In the genomic region with DNA sequence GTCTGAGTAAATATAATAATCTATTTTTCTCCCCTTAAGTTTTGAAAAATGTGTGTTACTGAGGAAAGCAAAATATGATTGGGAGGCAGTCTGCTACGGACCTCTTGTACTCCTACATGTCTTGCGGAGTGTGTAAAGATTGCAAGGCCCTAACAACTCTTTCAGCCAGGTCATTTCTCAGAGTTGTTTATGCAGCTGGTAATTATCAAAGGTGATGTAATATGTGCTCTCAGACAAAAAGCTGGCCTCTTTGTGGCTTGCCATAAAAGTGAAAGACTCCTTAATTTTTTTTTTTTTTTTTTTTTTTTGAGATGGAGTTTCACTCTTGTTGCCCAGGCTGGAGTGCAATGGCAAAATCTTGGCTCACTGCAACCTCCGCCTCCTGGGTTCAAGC, we compare ENCODE assay signal across 2 cellular contexts.
TF ChIP-seq lines count a peak whose summit lies in the region.

No MANE protein-coding gene starts in this region.

TF ChIP-seq in HEK293, 187 proteins besides CTCF, POLR2A, EP300 and RAD21 (continued from another document and continues in another):
- TF ChIP-seq, protein P1, sequence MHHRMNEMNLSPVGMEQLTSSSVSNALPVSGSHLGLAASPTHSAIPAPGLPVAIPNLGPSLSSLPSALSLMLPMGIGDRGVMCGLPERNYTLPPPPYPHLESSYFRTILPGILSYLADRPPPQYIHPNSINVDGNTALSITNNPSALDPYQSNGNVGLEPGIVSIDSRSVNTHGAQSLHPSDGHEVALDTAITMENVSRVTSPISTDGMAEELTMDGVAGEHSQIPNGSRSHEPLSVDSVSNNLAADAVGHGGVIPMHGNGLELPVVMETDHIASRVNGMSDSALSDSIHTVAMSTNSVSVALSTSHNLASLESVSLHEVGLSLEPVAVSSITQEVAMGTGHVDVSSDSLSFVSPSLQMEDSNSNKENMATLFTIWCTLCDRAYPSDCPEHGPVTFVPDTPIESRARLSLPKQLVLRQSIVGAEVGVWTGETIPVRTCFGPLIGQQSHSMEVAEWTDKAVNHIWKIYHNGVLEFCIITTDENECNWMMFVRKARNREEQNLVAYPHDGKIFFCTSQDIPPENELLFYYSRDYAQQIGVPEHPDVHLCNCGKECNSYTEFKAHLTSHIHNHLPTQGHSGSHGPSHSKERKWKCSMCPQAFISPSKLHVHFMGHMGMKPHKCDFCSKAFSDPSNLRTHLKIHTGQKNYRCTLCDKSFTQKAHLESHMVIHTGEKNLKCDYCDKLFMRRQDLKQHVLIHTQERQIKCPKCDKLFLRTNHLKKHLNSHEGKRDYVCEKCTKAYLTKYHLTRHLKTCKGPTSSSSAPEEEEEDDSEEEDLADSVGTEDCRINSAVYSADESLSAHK (tag by site-specific recombination; IDR thresholded peaks at IDR 0.05): no peak
- TF ChIP-seq ZNF24 (tag by site-specific recombination; IDR thresholded peaks at IDR 0.05) (0 out of 2 replicates have a peak, but pooled peaks have one; percentile 45), ZNF561 (tag by site-specific recombination; IDR thresholded peaks at IDR 0.05; ENCODE audit: borderline replicate concordance) (no peak), ZFP69B (tag by site-specific recombination; IDR thresholded peaks at IDR 0.05) (no peak), ZNF146 (tag by site-specific recombination; IDR thresholded peaks at IDR 0.05) (no peak), FEZF1 (tag by site-specific recombination; IDR thresholded peaks at IDR 0.05) (peak; percentile 39; the same call in 1 of the 2 replicates), ZNF132 (tag by site-specific recombination; IDR thresholded peaks at IDR 0.05; ENCODE audit: borderline replicate concordance) (no peak), ZNF707 (tag by site-specific recombination; IDR thresholded peaks at IDR 0.05) (no peak), KLF10 (tag by site-specific recombination; IDR thresholded peaks at IDR 0.05) (no peak), SETDB1 (IDR thresholded peaks at IDR 0.05; ENCODE audit: insufficient read length, low read length) (peak; percentile 73), WT1 (tag by site-specific recombination; IDR thresholded peaks at IDR 0.05) (no peak), ZNF629 (tag by site-specific recombination; IDR thresholded peaks at IDR 0.05) (no peak), ZXDB (tag by site-specific recombination; IDR thresholded peaks at IDR 0.05) (peak; percentile 61), ZNF626 (tag by site-specific recombination; IDR thresholded peaks at IDR 0.05) (no peak), KLF7 (tag by site-specific recombination; IDR thresholded peaks at IDR 0.05; ENCODE audit: borderline replicate concordance) (no peak), ZNF426 (tag by site-specific recombination; IDR thresholded peaks at IDR 0.05) (no peak), ZNF140 (tag by site-specific recombination; IDR thresholded peaks at IDR 0.05) (no peak), ZNF335 (tag by site-specific recombination; conservative IDR thresholded peaks at IDR 0.05) (peak; percentile 24; the same call in 1 of the 2 replicates), ZNF558 (tag by site-specific recombination; IDR thresholded peaks at IDR 0.05) (peak; percentile 55)
- TF ChIP-seq, protein P2, sequence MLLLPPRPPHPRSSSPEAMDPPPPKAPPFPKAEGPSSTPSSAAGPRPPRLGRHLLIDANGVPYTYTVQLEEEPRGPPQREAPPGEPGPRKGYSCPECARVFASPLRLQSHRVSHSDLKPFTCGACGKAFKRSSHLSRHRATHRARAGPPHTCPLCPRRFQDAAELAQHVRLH (tag by site-specific recombination; IDR thresholded peaks at IDR 0.05): no peak
- TF ChIP-seq, protein P3, sequence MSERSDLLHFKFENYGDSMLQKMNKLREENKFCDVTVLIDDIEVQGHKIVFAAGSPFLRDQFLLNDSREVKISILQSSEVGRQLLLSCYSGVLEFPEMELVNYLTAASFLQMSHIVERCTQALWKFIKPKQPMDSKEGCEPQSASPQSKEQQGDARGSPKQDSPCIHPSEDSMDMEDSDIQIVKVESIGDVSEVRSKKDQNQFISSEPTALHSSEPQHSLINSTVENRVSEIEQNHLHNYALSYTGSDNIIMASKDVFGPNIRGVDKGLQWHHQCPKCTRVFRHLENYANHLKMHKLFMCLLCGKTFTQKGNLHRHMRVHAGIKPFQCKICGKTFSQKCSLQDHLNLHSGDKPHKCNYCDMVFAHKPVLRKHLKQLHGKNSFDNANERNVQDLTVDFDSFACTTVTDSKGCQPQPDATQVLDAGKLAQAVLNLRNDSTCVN (tag by site-specific recombination; optimal IDR thresholded peaks at IDR 0.05): no peak
- TF ChIP-seq, protein P4, sequence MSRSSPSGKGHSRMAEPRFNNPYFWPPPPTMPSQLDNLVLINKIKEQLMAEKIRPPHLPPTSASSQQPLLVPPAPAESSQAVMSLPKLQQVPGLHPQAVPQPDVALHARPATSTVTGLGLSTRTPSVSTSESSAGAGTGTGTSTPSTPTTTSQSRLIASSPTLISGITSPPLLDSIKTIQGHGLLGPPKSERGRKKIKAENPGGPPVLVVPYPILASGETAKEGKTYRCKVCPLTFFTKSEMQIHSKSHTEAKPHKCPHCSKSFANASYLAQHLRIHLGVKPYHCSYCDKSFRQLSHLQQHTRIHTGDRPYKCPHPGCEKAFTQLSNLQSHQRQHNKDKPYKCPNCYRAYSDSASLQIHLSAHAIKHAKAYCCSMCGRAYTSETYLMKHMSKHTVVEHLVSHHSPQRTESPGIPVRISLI (tag by site-specific recombination; IDR thresholded peaks at IDR 0.05): peak; percentile 54; the same call in 1 of the 2 replicates
- TF ChIP-seq, protein P5, sequence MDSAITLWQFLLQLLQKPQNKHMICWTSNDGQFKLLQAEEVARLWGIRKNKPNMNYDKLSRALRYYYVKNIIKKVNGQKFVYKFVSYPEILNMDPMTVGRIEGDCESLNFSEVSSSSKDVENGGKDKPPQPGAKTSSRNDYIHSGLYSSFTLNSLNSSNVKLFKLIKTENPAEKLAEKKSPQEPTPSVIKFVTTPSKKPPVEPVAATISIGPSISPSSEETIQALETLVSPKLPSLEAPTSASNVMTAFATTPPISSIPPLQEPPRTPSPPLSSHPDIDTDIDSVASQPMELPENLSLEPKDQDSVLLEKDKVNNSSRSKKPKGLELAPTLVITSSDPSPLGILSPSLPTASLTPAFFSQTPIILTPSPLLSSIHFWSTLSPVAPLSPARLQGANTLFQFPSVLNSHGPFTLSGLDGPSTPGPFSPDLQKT (IDR thresholded peaks at IDR 0.05; ENCODE audit: borderline replicate concordance, low read depth, low read length): no peak
- TF ChIP-seq, protein P6, sequence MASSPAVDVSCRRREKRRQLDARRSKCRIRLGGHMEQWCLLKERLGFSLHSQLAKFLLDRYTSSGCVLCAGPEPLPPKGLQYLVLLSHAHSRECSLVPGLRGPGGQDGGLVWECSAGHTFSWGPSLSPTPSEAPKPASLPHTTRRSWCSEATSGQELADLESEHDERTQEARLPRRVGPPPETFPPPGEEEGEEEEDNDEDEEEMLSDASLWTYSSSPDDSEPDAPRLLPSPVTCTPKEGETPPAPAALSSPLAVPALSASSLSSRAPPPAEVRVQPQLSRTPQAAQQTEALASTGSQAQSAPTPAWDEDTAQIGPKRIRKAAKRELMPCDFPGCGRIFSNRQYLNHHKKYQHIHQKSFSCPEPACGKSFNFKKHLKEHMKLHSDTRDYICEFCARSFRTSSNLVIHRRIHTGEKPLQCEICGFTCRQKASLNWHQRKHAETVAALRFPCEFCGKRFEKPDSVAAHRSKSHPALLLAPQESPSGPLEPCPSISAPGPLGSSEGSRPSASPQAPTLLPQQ (tag by site-specific recombination; IDR thresholded peaks at IDR 0.05): 0 out of 2 replicates have a peak, but pooled peaks have one; percentile 25

TF ChIP-seq in K562, 482 proteins besides CTCF, POLR2A, EP300 and RAD21 (continued from another document and continues in another):
- TF ChIP-seq, protein P7, sequence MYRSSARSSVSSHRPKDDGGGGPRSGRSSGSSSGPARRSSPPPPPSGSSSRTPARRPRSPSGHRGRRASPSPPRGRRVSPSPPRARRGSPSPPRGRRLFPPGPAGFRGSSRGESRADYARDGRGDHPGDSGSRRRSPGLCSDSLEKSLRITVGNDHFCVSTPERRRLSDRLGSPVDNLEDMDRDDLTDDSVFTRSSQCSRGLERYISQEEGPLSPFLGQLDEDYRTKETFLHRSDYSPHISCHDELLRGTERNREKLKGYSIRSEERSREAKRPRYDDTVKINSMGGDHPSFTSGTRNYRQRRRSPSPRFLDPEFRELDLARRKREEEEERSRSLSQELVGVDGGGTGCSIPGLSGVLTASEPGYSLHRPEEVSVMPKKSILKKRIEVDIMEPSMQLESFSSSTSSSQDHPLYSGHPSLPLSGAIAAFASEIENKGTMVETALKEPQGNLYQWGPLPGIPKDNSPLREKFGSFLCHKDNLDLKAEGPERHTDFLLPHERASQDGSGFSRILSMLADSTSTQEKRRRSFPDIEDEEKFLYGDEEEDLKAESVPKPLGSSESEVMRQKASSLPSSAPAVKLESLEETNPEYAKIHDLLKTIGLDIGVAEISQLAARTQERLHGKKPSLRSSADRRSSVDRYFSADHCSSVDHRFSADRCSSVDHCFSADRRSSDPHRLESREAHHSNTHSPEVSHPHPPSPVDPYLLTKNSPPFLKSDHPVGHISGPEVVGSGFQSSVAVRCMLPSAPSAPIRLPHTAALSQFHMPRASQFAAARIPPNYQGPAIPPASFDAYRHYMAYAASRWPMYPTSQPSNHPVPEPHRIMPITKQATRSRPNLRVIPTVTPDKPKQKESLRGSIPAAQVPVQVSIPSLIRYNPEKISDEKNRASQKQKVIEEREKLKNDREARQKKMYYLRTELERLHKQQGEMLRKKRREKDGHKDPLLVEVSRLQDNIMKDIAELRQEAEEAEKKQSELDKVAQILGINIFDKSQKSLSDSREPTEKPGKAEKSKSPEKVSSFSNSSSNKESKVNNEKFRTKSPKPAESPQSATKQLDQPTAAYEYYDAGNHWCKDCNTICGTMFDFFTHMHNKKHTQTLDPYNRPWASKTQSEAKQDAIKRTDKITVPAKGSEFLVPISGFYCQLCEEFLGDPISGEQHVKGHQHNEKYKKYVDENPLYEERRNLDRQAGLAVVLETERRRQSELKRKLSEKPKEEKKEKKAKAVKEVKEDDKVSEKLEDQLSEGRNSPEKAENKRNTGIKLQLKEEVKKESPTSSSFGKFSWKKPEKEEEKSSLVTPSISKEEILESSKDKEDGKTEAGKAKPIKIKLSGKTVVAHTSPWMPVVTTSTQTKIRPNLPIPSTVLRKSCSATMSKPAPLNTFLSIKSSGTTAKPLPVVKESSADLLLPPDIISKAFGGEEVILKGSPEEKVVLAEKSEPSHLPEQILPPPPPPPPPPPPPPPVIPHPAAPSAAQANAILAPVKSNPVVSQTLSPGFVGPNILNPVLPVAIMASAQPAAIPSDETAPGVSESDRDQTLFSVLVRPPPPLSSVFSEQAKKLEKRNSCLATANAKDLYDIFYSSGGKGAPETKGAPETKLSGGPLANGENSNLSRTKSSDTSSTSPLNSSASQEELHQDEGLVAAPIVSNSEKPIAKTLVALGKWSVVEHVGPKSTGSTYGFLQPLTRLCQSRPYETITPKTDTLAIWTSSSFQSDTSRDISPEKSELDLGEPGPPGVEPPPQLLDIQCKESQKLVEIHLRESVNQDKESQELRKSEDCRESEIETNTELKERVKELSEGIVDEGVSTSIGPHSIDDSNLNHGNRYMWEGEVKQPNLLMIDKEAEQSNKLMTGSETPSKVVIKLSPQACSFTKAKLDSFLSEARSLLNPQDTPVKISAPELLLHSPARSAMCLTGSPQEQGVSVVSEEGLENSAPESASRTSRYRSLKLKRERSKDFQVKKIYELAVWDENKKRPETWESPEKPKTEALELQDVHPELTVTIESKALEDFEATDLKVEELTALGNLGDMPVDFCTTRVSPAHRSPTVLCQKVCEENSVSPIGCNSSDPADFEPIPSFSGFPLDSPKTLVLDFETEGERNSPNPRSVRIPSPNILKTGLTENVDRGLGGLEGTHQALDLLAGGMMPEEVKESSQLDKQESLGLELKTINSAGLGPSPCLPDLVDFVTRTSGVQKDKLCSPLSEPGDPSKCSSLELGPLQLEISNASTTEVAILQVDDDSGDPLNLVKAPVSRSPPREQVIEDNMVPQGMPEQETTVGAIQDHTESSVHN (IDR thresholded peaks at IDR 0.05; ENCODE audit: borderline replicate concordance in 1 of 2, low read depth in 1 of 2): peak in 1 of 2 experiments; percentile 21; a peak in 1 of 4 replicates
- TF ChIP-seq, protein P8, sequence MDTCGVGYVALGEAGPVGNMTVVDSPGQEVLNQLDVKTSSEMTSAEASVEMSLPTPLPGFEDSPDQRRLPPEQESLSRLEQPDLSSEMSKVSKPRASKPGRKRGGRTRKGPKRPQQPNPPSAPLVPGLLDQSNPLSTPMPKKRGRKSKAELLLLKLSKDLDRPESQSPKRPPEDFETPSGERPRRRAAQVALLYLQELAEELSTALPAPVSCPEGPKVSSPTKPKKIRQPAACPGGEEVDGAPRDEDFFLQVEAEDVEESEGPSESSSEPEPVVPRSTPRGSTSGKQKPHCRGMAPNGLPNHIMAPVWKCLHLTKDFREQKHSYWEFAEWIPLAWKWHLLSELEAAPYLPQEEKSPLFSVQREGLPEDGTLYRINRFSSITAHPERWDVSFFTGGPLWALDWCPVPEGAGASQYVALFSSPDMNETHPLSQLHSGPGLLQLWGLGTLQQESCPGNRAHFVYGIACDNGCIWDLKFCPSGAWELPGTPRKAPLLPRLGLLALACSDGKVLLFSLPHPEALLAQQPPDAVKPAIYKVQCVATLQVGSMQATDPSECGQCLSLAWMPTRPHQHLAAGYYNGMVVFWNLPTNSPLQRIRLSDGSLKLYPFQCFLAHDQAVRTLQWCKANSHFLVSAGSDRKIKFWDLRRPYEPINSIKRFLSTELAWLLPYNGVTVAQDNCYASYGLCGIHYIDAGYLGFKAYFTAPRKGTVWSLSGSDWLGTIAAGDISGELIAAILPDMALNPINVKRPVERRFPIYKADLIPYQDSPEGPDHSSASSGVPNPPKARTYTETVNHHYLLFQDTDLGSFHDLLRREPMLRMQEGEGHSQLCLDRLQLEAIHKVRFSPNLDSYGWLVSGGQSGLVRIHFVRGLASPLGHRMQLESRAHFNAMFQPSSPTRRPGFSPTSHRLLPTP (IDR thresholded peaks at IDR 0.05; ENCODE audit: borderline replicate concordance, extremely low read depth, insufficient read length): no peak
